ENCODE assay signal across 7 cellular contexts in the genomic region with DNA sequence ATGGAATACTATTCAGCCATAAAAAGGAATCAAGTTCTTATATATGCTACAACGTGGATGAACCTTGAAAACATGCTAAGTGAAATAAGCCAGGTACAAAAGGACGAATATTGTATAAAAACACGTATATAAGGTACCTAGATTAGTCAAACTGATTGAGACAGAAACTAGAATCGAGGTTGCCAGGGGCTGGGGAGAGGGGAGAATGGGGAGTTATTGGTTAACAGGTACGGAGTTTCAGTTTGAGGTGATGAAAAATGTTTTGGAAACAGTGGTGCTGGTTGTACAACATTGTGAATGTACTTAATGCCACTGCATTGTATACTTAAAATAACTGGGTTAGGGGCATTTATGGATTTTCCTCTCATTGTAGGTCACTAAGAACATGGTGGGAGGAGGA.
DNase-seq lines count a peak whose midpoint lies in the region; ATAC-seq and TF ChIP-seq lines count a peak whose summit lies in the region.
"Not testable (repeated sequence)": the region's sequence is repeated elsewhere in the genome, so short reads cannot be mapped to it uniquely, and the experiment has no call there.

No MANE protein-coding gene starts in this region.

- not testable (repeated sequence) for TF ChIP-seq CTCF in activated CD8-positive, alpha-beta T cell treated with anti-CD3 and anti-CD28 coated beads for 36 hours (IDR thresholded peaks at IDR 0.05)

- intact Hi-C loops in activated CD8-positive, alpha-beta T cell treated with anti-CD3 and anti-CD28 coated beads for 36 hours (cut with micrococcal nuclease) = not testable (repeated sequence)

- peak; percentile 31 for ATAC-seq in GM18520 (IDR thresholded peaks at IDR 0.05; ENCODE audit: unreplicated experiment)
- ATAC-seq in GM19452 (IDR thresholded peaks at IDR 0.05; ENCODE audit: unreplicated experiment) = peak; percentile 61
- ATAC-seq in HG02938 (IDR thresholded peaks at IDR 0.05; ENCODE audit: unreplicated experiment) = peak; percentile 59
- ATAC-seq in HG03354 (IDR thresholded peaks at IDR 0.05; ENCODE audit: poor library complexity, severe bottlenecking, unreplicated experiment) = peak; percentile 70
- ATAC-seq in activated CD8-positive, alpha-beta T cell treated with anti-CD3 and anti-CD28 coated beads for 36 hours = peak; percentile 22
- ATAC-seq in activated T-helper 17 cell treated with anti-CD3 and anti-CD28 coated beads, Interleukin-2, amount 50 U/mL, for 72 hours (replicated peaks) = peak; percentile 11
- peak; percentile 42 for ATAC-seq in stimulated activated effector memory CD8-positive, alpha-beta T cell treated with anti-CD3 and anti-CD28 coated beads, Interleukin-12 subunit alpha, Interleukin-12 subunit beta, amount 100 ng/mL, for 72 hours

- not testable (repeated sequence) for DNase-seq in activated CD8-positive, alpha-beta T cell treated with anti-CD3 and anti-CD28 coated beads for 36 hours; stimulated activated effector memory CD8-positive, alpha-beta T cell treated with anti-CD3 and anti-CD28 coated beads, Interleukin-12 subunit alpha, Interleukin-12 subunit beta, amount 100 ng/mL, for 72 hours (ENCODE audit: low spot score in 2 of 2)

- POLR2A ChIA-PET in activated CD8-positive, alpha-beta T cell treated with anti-CD3 and anti-CD28 coated beads for 36 hours (lab: Charles Lee) = not testable (repeated sequence)

- H3K27me3 Mint-ChIP-seq in activated CD8-positive, alpha-beta T cell treated with anti-CD3 and anti-CD28 coated beads for 36 hours; activated T-helper 17 cell treated with anti-CD3 and anti-CD28 coated beads, Interleukin-2, amount 50 U/mL, for 72 hours: not testable (repeated sequence)

- not testable (repeated sequence) for H3K36me3 Mint-ChIP-seq in activated CD8-positive, alpha-beta T cell treated with anti-CD3 and anti-CD28 coated beads for 36 hours (ENCODE audit: low read depth); activated T-helper 17 cell treated with anti-CD3 and anti-CD28 coated beads, Interleukin-2, amount 50 U/mL, for 72 hours (ENCODE audit: low read depth); stimulated activated effector memory CD8-positive, alpha-beta T cell treated with anti-CD3 and anti-CD28 coated beads, Interleukin-12 subunit alpha, Interleukin-12 subunit beta, amount 100 ng/mL, for 72 hours

- H3K4me1 Mint-ChIP-seq in activated CD8-positive, alpha-beta T cell treated with anti-CD3 and anti-CD28 coated beads for 36 hours (ENCODE audit: low read depth) = peaks cover 23% of the 10 kb centered on the region
- H3K4me1 Mint-ChIP-seq in activated T-helper 17 cell treated with anti-CD3 and anti-CD28 coated beads, Interleukin-2, amount 50 U/mL, for 72 hours; stimulated activated effector memory CD8-positive, alpha-beta T cell treated with anti-CD3 and anti-CD28 coated beads, Interleukin-12 subunit alpha, Interleukin-12 subunit beta, amount 100 ng/mL, for 72 hours: not testable (repeated sequence)

- CTCF ChIA-PET in activated CD8-positive, alpha-beta T cell treated with anti-CD3 and anti-CD28 coated beads for 36 hours (lab: Charles Lee) = not testable (repeated sequence)

- H3K9me3 Mint-ChIP-seq in activated CD8-positive, alpha-beta T cell treated with anti-CD3 and anti-CD28 coated beads for 36 hours; activated T-helper 17 cell treated with anti-CD3 and anti-CD28 coated beads, Interleukin-2, amount 50 U/mL, for 72 hours; stimulated activated effector memory CD8-positive, alpha-beta T cell treated with anti-CD3 and anti-CD28 coated beads, Interleukin-12 subunit alpha, Interleukin-12 subunit beta, amount 100 ng/mL, for 72 hours: not testable (repeated sequence)

- peak overlapping the region; percentile 69 for H3K27ac Mint-ChIP-seq in activated CD8-positive, alpha-beta T cell treated with anti-CD3 and anti-CD28 coated beads for 36 hours
- H3K27ac Mint-ChIP-seq in activated T-helper 17 cell treated with anti-CD3 and anti-CD28 coated beads, Interleukin-2, amount 50 U/mL, for 72 hours; stimulated activated effector memory CD8-positive, alpha-beta T cell treated with anti-CD3 and anti-CD28 coated beads, Interleukin-12 subunit alpha, Interleukin-12 subunit beta, amount 100 ng/mL, for 72 hours: not testable (repeated sequence)

- not testable (repeated sequence) for H3K4me3 Mint-ChIP-seq in activated CD8-positive, alpha-beta T cell treated with anti-CD3 and anti-CD28 coated beads for 36 hours; activated T-helper 17 cell treated with anti-CD3 and anti-CD28 coated beads, Interleukin-2, amount 50 U/mL, for 72 hours; stimulated activated effector memory CD8-positive, alpha-beta T cell treated with anti-CD3 and anti-CD28 coated beads, Interleukin-12 subunit alpha, Interleukin-12 subunit beta, amount 100 ng/mL, for 72 hours

Comparison
In these comparisons a context has a peak if more than half of its experiments do, and no peak if none do; other contexts are left out.
1. ATAC-seq: peak in every context shown above with its lines; median percentile 70 in HG03354; 61 in GM19452; 59 in HG02938; 42 in stimulated activated effector memory CD8-positive, alpha-beta T cell treated with anti-CD3 and anti-CD28 coated beads, Interleukin-12 subunit alpha, Interleukin-12 subunit beta, amount 100 ng/mL, for 72 hours; 31 in GM18520; 22 in activated CD8-positive, alpha-beta T cell treated with anti-CD3 and anti-CD28 coated beads for 36 hours; 11 in activated T-helper 17 cell treated with anti-CD3 and anti-CD28 coated beads, Interleukin-2, amount 50 U/mL, for 72 hours.